Comparison of ENCODE assay signal across 34 cellular contexts in the genomic region with DNA sequence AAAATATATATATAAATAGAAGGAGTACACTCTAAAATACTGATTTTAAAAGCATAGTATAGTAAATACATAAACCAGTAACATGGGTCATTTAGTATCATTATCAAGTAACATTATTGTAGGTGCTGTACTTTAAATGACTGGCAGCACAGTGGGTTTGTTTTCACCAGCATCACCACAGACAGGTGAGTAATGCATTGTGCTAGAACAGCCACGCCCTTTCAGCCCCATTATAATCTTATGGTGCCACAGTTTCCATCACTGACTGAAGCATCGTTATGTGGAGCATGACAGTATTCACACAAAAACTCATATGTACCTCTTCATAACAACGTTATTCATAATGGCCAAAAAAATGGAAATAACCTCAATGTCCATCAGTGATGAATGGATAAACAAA.
DNase-seq lines count a peak whose midpoint lies in the region; ATAC-seq, FAIRE-seq and TF ChIP-seq lines count a peak whose summit lies in the region.
"Had no signal": no experiment of that assay in that cellular context is flagged by ENCODE, and none has a peak within 500 bp of the region (broad histone marks: within the 10 kb centered on the region; RNA-seq: fewer than 3 reads in every experiment).

No MANE protein-coding gene starts in this region.

- H3K79me2 ChIP-seq in ACC112 (ENCODE audit: control insufficient read depth, insufficient read depth, low read length, unreplicated experiment) (peaks cover 2% of the 10 kb centered on the region), GM23338 (replicated peaks; ENCODE audit: insufficient read depth) (no peaks in the 10 kb centered on the region)

- intact Hi-C loops in esophagus muscularis mucosa (cut with DNase I) (no loop called here), lower leg skin (cut with DNase I; ENCODE audit: low total_unique reads) (no loop called here)

- no peaks in the 10 kb centered on the region for H3F3A ChIP-seq in GM23338 (replicated peaks; ENCODE audit: low read depth)

- no peak for ATAC-seq in GM23338
- ATAC-seq: CD8-positive, alpha-beta T cell; effector memory CD8-positive, alpha-beta T cell; gastroesophageal sphincter; left lobe of liver; sciatic nerve; WTC11 had no signal

- no peak overlapping the region for H3K4me3 Mint-ChIP-seq in GM23338
- H3K4me3 Mint-ChIP-seq: CD8-positive, alpha-beta T cell; effector memory CD8-positive, alpha-beta T cell; WTC11 had no signal

- H3K4me1 Mint-ChIP-seq in GM23338, result no peaks in the 10 kb centered on the region; the same call in 2 of the 3 replicates

- no peak for TF ChIP-seq CTCF in esophagus muscularis mucosa (IDR thresholded peaks at IDR 0.05)
- TF ChIP-seq CTCF in GM23338 (conservative IDR thresholded peaks at IDR 0.05; ENCODE audit: low read depth in 2 of 2), result no peak
- no peak for TF ChIP-seq CTCF in lower leg skin (IDR thresholded peaks at IDR 0.05)

- no peaks in the 10 kb centered on the region for H3K9me2 ChIP-seq in GM23338 (ENCODE audit: insufficient read depth)

- H4K20me1 ChIP-seq in GM23338 (replicated peaks; ENCODE audit: insufficient read depth), result 0 out of 2 replicates have a peak, but pooled peaks cover 5% of the 10 kb centered on the region

- TF ChIP-seq EP300 in esophagus muscularis mucosa (IDR thresholded peaks at IDR 0.05), result no peak

- no peak overlapping the region for H3K4me2 ChIP-seq in GM23338

- H3K4me3 ChIP-seq in ACC112 (ENCODE audit: low read depth, low read length) (no peak overlapping the region), esophagus muscularis mucosa (no peak overlapping the region), GM23338 (no peak overlapping the region), lower leg skin (ENCODE audit: low read depth, poor library complexity, severe bottlenecking) (no peak overlapping the region)
- H3K4me3 ChIP-seq: cardiac muscle cell, colonic mucosa, gastroesophageal sphincter, GM12878, prostate gland, thyroid gland had no signal

- FAIRE-seq in HTR-8/SVneo (lab: Jason Lieb, UNC), result no peak
- FAIRE-seq: GM12878 had no signal

- 96% methylated on average over 3 of the region's 3 CpGs for WGBS in esophagus muscularis mucosa
- 85 to 95% methylated on average over 3 of the region's 3 CpGs for WGBS in lower leg skin, 2 donors

- DNase-seq in NCI-H748 (lab: John Stamatoyannopoulos, UW; ENCODE audit: unreplicated experiment) (peak; percentile 44), NCI-H748 treated with DMSO at 0.1 percent for 48 hours (lab: John Stamatoyannopoulos, UW) (no peak), NCI-H69 (lab: John Stamatoyannopoulos, UW) (peak; percentile 1), esophagus muscularis mucosa (ENCODE audit: extremely low spot score) (peak; percentile 31), HTR-8/SVneo (ENCODE audit: insufficient read length, low spot score) (no peak), GM23338 (ENCODE audit: low spot score) (no peak), lower leg skin (ENCODE audit: low spot score in 2 of 2) (no peak)
- DNase-seq: 8988T; activated CD8-positive, alpha-beta memory T cell treated with anti-CD3 and anti-CD28 coated beads for 24 hours; activated naive CD4-positive, alpha-beta T cell; activated T-cell treated with anti-CD3 and anti-CD28 coated beads, Interleukin-2, amount 50 U/mL, for 1 hour; anterior cingulate cortex; CD8-positive, alpha-beta T cell; colonic mucosa; effector memory CD8-positive, alpha-beta T cell; hippocampal formation; Karpas-422; mesendoderm; MV-4-11; NCI-H2171 treated with DMSO at 0.1 percent for 48 hours; NCI-H510A treated with DMSO at 0.1 percent for 48 hours; NK-92 treated with Interleukin-12 subunit alpha and Interleukin-12 subunit beta, amount 100 ng/mL, for 24 hours; SHP77 treated with DMSO at 0.1 percent for 48 hours; stimulated activated naive CD4-positive, alpha-beta T cell treated with Interleukin-2 at 50 U/mL for 16 hours; thyroid gland had no signal

- H3K9me3 Mint-ChIP-seq in GM23338, result peaks cover 3% of the 10 kb centered on the region; the same call in 1 of the 3 replicates
- H3K9me3 Mint-ChIP-seq: CD8-positive, alpha-beta T cell; effector memory CD8-positive, alpha-beta T cell had no signal

- H3K36me3 ChIP-seq in ACC112 (ENCODE audit: insufficient read depth, low read length), result 0 out of 2 replicates have a peak, but pooled peaks cover 7% of the 10 kb centered on the region
- H3K36me3 ChIP-seq in esophagus muscularis mucosa, result no peaks in the 10 kb centered on the region
- H3K36me3 ChIP-seq in GM23338 (ENCODE audit: insufficient read depth), result no peaks in the 10 kb centered on the region
- H3K36me3 ChIP-seq: cardiac muscle cell, colonic mucosa, gastroesophageal sphincter, prostate gland, thyroid gland had no signal

- H3K27ac ChIP-seq in ACC112 (ENCODE audit: low read depth, low read length) (peak overlapping the region; percentile 79), esophagus muscularis mucosa (replicated peaks in 1 of 4) (no peak overlapping the region), GM23338 (ENCODE audit: low read depth) (no peak overlapping the region)
- H3K27ac ChIP-seq: cardiac muscle cell, colonic mucosa, gastroesophageal sphincter, neutrophil, prostate gland, thyroid gland had no signal

- H3K4me1 ChIP-seq in ACC112 (ENCODE audit: control insufficient read depth, insufficient read depth, low read length, unreplicated experiment) (peaks cover 24% of the 10 kb centered on the region), esophagus muscularis mucosa (no peaks in the 10 kb centered on the region), GM23338 (ENCODE audit: insufficient read depth) (no peaks in the 10 kb centered on the region)
- H3K4me1 ChIP-seq: colonic mucosa, gastroesophageal sphincter, prostate gland, thyroid gland had no signal

- H3K27me3 ChIP-seq in ACC112 (ENCODE audit: insufficient read depth, low read length) (no peaks in the 10 kb centered on the region), esophagus muscularis mucosa (no peaks in the 10 kb centered on the region), GM23338 (ENCODE audit: insufficient read depth) (no peaks in the 10 kb centered on the region)
- H3K27me3 ChIP-seq: cardiac muscle cell, colonic mucosa, gastroesophageal sphincter, neutrophil, thyroid gland had no signal

- H3K36me3 Mint-ChIP-seq in GM23338 (ENCODE audit: low read depth), result peaks cover 7% of the 10 kb centered on the region

- H2AFZ ChIP-seq in ACC112 (ENCODE audit: low read length, unreplicated experiment), result no peak overlapping the region
- no peak overlapping the region for H2AFZ ChIP-seq in GM23338

- H3K9me3 ChIP-seq in esophagus muscularis mucosa, result no peaks in the 10 kb centered on the region
- H3K9me3 ChIP-seq: colonic mucosa, gastroesophageal sphincter, neutrophil, prostate gland, thyroid gland had no signal

- no peaks in the 10 kb centered on the region for H3K27me3 Mint-ChIP-seq in GM23338 (ENCODE audit: insufficient read depth, low read depth, poor library complexity)
- H3K27me3 Mint-ChIP-seq: effector memory CD8-positive, alpha-beta T cell had no signal

- no peak overlapping the region for H3K27ac Mint-ChIP-seq in GM23338
- H3K27ac Mint-ChIP-seq: CD8-positive, alpha-beta T cell; effector memory CD8-positive, alpha-beta T cell; WTC11 had no signal

- TF ChIP-seq POLR2A in esophagus muscularis mucosa (IDR thresholded peaks at IDR 0.05; ENCODE audit: low read depth) (no peak), lower leg skin (IDR thresholded peaks at IDR 0.05) (no peak)

TF ChIP-seq in GM23338, 12 proteins besides CTCF, POLR2A, EP300 and RAD21 (continues in another document):
- TF ChIP-seq JUNB (IDR thresholded peaks at IDR 0.05; ENCODE audit: unreplicated experiment), result no peak
- TF ChIP-seq, protein P1, sequence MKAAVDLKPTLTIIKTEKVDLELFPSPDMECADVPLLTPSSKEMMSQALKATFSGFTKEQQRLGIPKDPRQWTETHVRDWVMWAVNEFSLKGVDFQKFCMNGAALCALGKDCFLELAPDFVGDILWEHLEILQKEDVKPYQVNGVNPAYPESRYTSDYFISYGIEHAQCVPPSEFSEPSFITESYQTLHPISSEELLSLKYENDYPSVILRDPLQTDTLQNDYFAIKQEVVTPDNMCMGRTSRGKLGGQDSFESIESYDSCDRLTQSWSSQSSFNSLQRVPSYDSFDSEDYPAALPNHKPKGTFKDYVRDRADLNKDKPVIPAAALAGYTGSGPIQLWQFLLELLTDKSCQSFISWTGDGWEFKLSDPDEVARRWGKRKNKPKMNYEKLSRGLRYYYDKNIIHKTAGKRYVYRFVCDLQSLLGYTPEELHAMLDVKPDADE (IDR thresholded peaks at IDR 0.05), result no peak
- no peak for TF ChIP-seq STAT1 (IDR thresholded peaks at IDR 0.05; ENCODE audit: unreplicated experiment)
- TF ChIP-seq CREB1 (CRISPR knock-in tag; IDR thresholded peaks at IDR 0.05; ENCODE audit: low read depth), result no peak
- no peak for TF ChIP-seq ZNF331 (CRISPR knock-in tag; IDR thresholded peaks at IDR 0.05; ENCODE audit: low read depth)
- no peak for TF ChIP-seq POLR2AphosphoS5 (IDR thresholded peaks at IDR 0.05; ENCODE audit: low read depth)

Comparison
In these comparisons a context has a peak if more than half of its experiments do, and no peak if none do; other contexts are left out.
1. DNase-seq: peak in NCI-H748 (single experiment), NCI-H69 (single experiment) and esophagus muscularis mucosa (single experiment); none in NCI-H748 treated with DMSO at 0.1 percent for 48 hours (single experiment), HTR-8/SVneo (single experiment), GM23338 (single experiment) and lower leg skin (0 of 2).